Comparison of ENCODE assay signal across 18 cellular contexts in genomic region chr3:55500555-55501340, GRCh38. TPM values are rescaled to one million over a fixed set of nuclear protein-coding genes. Genes with fewer than 3 reads are reported as not detected.
DNase-seq lines count a peak whose midpoint lies in the region; ATAC-seq, FAIRE-seq and TF ChIP-seq lines count a peak whose summit lies in the region.
"Had no signal": no experiment of that assay in that cellular context is flagged by ENCODE, and none has a peak within 500 bp of the region (broad histone marks: within the 10 kb centered on the region; RNA-seq: fewer than 3 reads in every experiment).

No MANE protein-coding gene starts in this region.

- no peak overlapping the region for H3K14ac ChIP-seq in H9 (ENCODE audit: insufficient read depth, low read length)

- H3T11ph ChIP-seq in H9 (ENCODE audit: low read length), result no peak overlapping the region

- no peak overlapping the region for H4K8ac ChIP-seq in H9 (replicated peaks; ENCODE audit: insufficient read length, low read depth, low read length)

- H3K9me2 ChIP-seq in GM23248 (ENCODE audit: insufficient read depth), result no peaks in the 10 kb centered on the region

- H3K4me3 Mint-ChIP-seq in endothelial cell (ENCODE audit: unreplicated experiment), result no peak overlapping the region
- no peak overlapping the region for H3K4me3 Mint-ChIP-seq in H9

- no peak overlapping the region for H2AFZ ChIP-seq in GM23248
- peak overlapping the region; percentile 44 for H2AFZ ChIP-seq in osteoblast (ENCODE audit: low read length)
- no peak overlapping the region for H2AFZ ChIP-seq in H9 (ENCODE audit: low read length)
- H2AFZ ChIP-seq: PC-9 had no signal

- H2BK20ac ChIP-seq in H9 (ENCODE audit: low read depth, low read length, poor library complexity, severe bottlenecking), result no peak overlapping the region

- H3K4ac ChIP-seq in H9 (ENCODE audit: low read depth, low read length), result no peak overlapping the region

- FAIRE-seq in bronchial epithelial cell (lab: Jason Lieb, UNC), result no peak

- peak; percentile 54 for DNase-seq in GM23248
- peak; percentile 75 for DNase-seq in RPMI7951 (ENCODE audit: low read depth)
- DNase-seq in bronchial epithelial cell (ENCODE audit: low read depth), result peak; percentile 42
- no peak for DNase-seq in osteoblast (ENCODE audit: insufficient read length, low spot score, missing footprints)
- no peak for DNase-seq in AG20443 (ENCODE audit: low spot score)
- DNase-seq in endothelial cell (ENCODE audit: low spot score), result no peak
- DNase-seq in H9, result no peak
- DNase-seq: DMS 273 treated with DMSO at 0.1 percent for 48 hours, KBM-7, NCI-H1092, NCI-H146, NCI-H2081, NCI-H748 treated with DMSO at 0.1 percent for 48 hours, PC-9 had no signal

- H4K5ac ChIP-seq in H9 (ENCODE audit: insufficient read length, low read depth, low read length), result no peak overlapping the region

- H3K27ac ChIP-seq in GM23248, result no peak overlapping the region
- peak overlapping the region; percentile 37 for H3K27ac ChIP-seq in osteoblast (ENCODE audit: low read depth, low read length)
- H3K27ac ChIP-seq in H9 (ENCODE audit: insufficient read length, low read depth, low read length), result no peak overlapping the region
- H3K27ac ChIP-seq: C4-2B, PC-9, SK-N-MC had no signal

- peaks cover 15% of the 10 kb centered on the region; the same call in 1 of the 2 replicates for H3F3A ChIP-seq in GM23248 (ENCODE audit: insufficient read depth)

- no peaks in the 10 kb centered on the region for H3K36me3 ChIP-seq in GM23248 (ENCODE audit: low read depth)
- no peaks in the 10 kb centered on the region for H3K36me3 ChIP-seq in bronchial epithelial cell (ENCODE audit: control insufficient read depth, insufficient read depth, low read length)
- H3K36me3 ChIP-seq in osteoblast (ENCODE audit: insufficient read depth, low read length), result no peaks in the 10 kb centered on the region

- no peak overlapping the region for H2AK5ac ChIP-seq in H9 (ENCODE audit: insufficient read length, low read length)

- H3K27me3 Mint-ChIP-seq in endothelial cell (ENCODE audit: unreplicated experiment), result no peaks in the 10 kb centered on the region
- H3K27me3 Mint-ChIP-seq in H9 (ENCODE audit: low read depth), result no peaks in the 10 kb centered on the region; the same call in 1 of the 2 replicates

- H3K27ac Mint-ChIP-seq in endothelial cell (ENCODE audit: unreplicated experiment) (no peak overlapping the region), H9 (no peak overlapping the region)

- H2BK120ac ChIP-seq in H9 (ENCODE audit: low read depth, low read length, poor library complexity, severe bottlenecking), result no peak overlapping the region

- no peak overlapping the region for H3K18ac ChIP-seq in H9 (ENCODE audit: insufficient read length, low read depth, low read length)

- no peak overlapping the region for H4K91ac ChIP-seq in H9 (ENCODE audit: insufficient read length, low read depth, low read length)

- TF ChIP-seq CTCF in bronchial epithelial cell (IDR thresholded peaks at IDR 0.05; ENCODE audit: insufficient read depth, low read length, severe bottlenecking), result no peak
- no peak for TF ChIP-seq CTCF in osteoblast (IDR thresholded peaks at IDR 0.05; ENCODE audit: extremely low read depth, low read depth, low read length)
- no peak for TF ChIP-seq CTCF in endothelial cell (IDR thresholded peaks at IDR 0.05; ENCODE audit: unreplicated experiment)
- no peak for TF ChIP-seq CTCF in H9 (conservative IDR thresholded peaks at IDR 0.05)

- H2BK12ac ChIP-seq in H9 (ENCODE audit: insufficient read length, low read depth, low read length), result no peak overlapping the region

- H3K9me3 ChIP-seq in GM23248 (ENCODE audit: low read depth) (no peaks in the 10 kb centered on the region), osteoblast (ENCODE audit: low read depth, low read length) (no peaks in the 10 kb centered on the region), H9 (ENCODE audit: control insufficient read depth, low read depth, low read length) (no peaks in the 10 kb centered on the region)

- no peak overlapping the region for H3K4me2 ChIP-seq in GM23248 (ENCODE audit: unreplicated experiment)
- H3K4me2 ChIP-seq in osteoblast (ENCODE audit: insufficient read depth, low read length), result no peak overlapping the region
- H3K4me2 ChIP-seq in H9 (ENCODE audit: insufficient read depth, insufficient read length, low read length), result no peak overlapping the region
- H3K4me2 ChIP-seq: PC-9 had no signal

- no peaks in the 10 kb centered on the region for H3K4me1 Mint-ChIP-seq in endothelial cell (ENCODE audit: unreplicated experiment)
- H3K4me1 Mint-ChIP-seq in H9, result peaks cover 5 to 7% of the 10 kb centered on the region in 2 experiments; a peak in 2 of 4 replicates

- no peak overlapping the region for H2BK5ac ChIP-seq in H9 (ENCODE audit: insufficient read length, low read length)

- no peak for ATAC-seq in GM21529 (IDR thresholded peaks at IDR 0.05; ENCODE audit: unreplicated experiment)
- ATAC-seq: Right ventricle myocardium inferior had no signal

- no peak overlapping the region for H3K23ac ChIP-seq in H9 (ENCODE audit: insufficient read length, low read depth, low read length)

- in situ Hi-C loops in GM23248 (cut with MboI), result no loop called here

- H3K79me1 ChIP-seq in H9 (ENCODE audit: insufficient read depth, low read depth, low read length, poor library complexity, severe bottlenecking), result no peaks in the 10 kb centered on the region

- 46 to 53% methylated on average over 5 of the region's 5 CpGs for WGBS in GM23248 (ENCODE audit: low coverage in 1 of 2, low lambda C conversion rate in 2 of 2, missing lambda C conversion rate in 2 of 2), 2 experiments
- no CpG with 5 or more reads among the region's 5 CpGs for WGBS in H9 (ENCODE audit: extremely low coverage, insufficient read length, low lambda C conversion rate)

- H3K4me1 ChIP-seq in GM23248 (ENCODE audit: insufficient read depth), result peaks cover 23% of the 10 kb centered on the region
- peaks cover 21% of the 10 kb centered on the region for H3K4me1 ChIP-seq in osteoblast (ENCODE audit: insufficient read depth, low read length)
- no peaks in the 10 kb centered on the region for H3K4me1 ChIP-seq in H9 (ENCODE audit: insufficient read depth, low read length)

- no peaks in the 10 kb centered on the region for H3K27me3 ChIP-seq in GM23248 (replicated peaks; ENCODE audit: insufficient read depth)
- no peaks in the 10 kb centered on the region for H3K27me3 ChIP-seq in bronchial epithelial cell (ENCODE audit: control insufficient read depth, insufficient read depth, low read length)
- no peaks in the 10 kb centered on the region for H3K27me3 ChIP-seq in osteoblast (ENCODE audit: insufficient read depth, low read length)
- H3K27me3 ChIP-seq in H9 (ENCODE audit: insufficient read depth, low read length), result no peaks in the 10 kb centered on the region; the same call in 1 of the 2 replicates

- H4K20me1 ChIP-seq in GM23248 (ENCODE audit: insufficient read depth) (no peaks in the 10 kb centered on the region), osteoblast (ENCODE audit: insufficient read depth, low read length) (no peaks in the 10 kb centered on the region), H9 (ENCODE audit: control insufficient read depth, insufficient read depth, insufficient read length) (no peaks in the 10 kb centered on the region)

- H3K36me3 Mint-ChIP-seq in endothelial cell (ENCODE audit: low read depth, unreplicated experiment) (no peaks in the 10 kb centered on the region), H9 (ENCODE audit: insufficient read depth in 1 of 3, low read depth in 3 of 3) (no peaks in the 10 kb centered on the region)

- H2BK15ac ChIP-seq in H9 (ENCODE audit: low read depth, low read length), result no peak overlapping the region

- H3K56ac ChIP-seq in H9 (ENCODE audit: insufficient read length, low read depth, low read length), result no peak overlapping the region

- H3K9ac ChIP-seq in GM23248, result no peak overlapping the region
- no peak overlapping the region for H3K9ac ChIP-seq in H9 (ENCODE audit: extremely low read depth, insufficient read length, low read length)

- no peaks in the 10 kb centered on the region for H3K79me2 ChIP-seq in GM23248 (ENCODE audit: insufficient read depth)
- no peaks in the 10 kb centered on the region for H3K79me2 ChIP-seq in osteoblast (ENCODE audit: insufficient read depth, low read length)
- no peaks in the 10 kb centered on the region for H3K79me2 ChIP-seq in H9 (ENCODE audit: insufficient read depth, low read length)

- no peaks in the 10 kb centered on the region for H3K23me2 ChIP-seq in H9 (ENCODE audit: insufficient read length, low read depth, low read length, poor library complexity, severe bottlenecking)

- H3K9me3 Mint-ChIP-seq in endothelial cell (ENCODE audit: unreplicated experiment), result no peaks in the 10 kb centered on the region
- H3K9me3 Mint-ChIP-seq in H9, result no peaks in the 10 kb centered on the region

- H3K4me3 ChIP-seq in GM23248 (no peak overlapping the region), bronchial epithelial cell (ENCODE audit: low read depth, low read length) (no peak overlapping the region), osteoblast (ENCODE audit: insufficient read depth, low read length) (no peak overlapping the region)
- H3K4me3 ChIP-seq: PC-9, SK-N-MC had no signal

RNA-seq across cellular contexts. Expression of gene WNT5A, which starts 13.6 kb away (rescaled TPM):
- 281 and 298 TPM in 2 replicates for total RNA-seq in GM23248 (2014; rRNA removed; shearing (Covaris generic))
- polyA plus RNA-seq in GM23248 (2016; fragmentation: Nextera tagmentation; extraction: Ambion mirVana), result 74.0 and 76.1 TPM in 2 replicates
- total RNA-seq in RPMI7951 (2014; rRNA removed; shearing (Covaris generic)), result 193 and 213 TPM in 2 replicates
- 3.9 and 11.6 TPM in 2 replicates for total RNA-seq in bronchial epithelial cell
- total RNA-seq in osteoblast, result 116 and 145 TPM in 2 replicates
- 9.7 TPM for total RNA-seq in endothelial cell (ENCODE audit: unreplicated experiment)
- 1.1 and 1.3 TPM in 2 replicates for total RNA-seq in H9 (2021)

Comparison
In these comparisons a context has a peak if more than half of its experiments do, and no peak if none do; other contexts are left out.
1. DNase-seq: peak in GM23248 (single experiment), RPMI7951 (single experiment) and bronchial epithelial cell (single experiment); none in osteoblast (single experiment), AG20443 (single experiment), endothelial cell (single experiment) and H9 (single experiment).